In the genomic region with DNA sequence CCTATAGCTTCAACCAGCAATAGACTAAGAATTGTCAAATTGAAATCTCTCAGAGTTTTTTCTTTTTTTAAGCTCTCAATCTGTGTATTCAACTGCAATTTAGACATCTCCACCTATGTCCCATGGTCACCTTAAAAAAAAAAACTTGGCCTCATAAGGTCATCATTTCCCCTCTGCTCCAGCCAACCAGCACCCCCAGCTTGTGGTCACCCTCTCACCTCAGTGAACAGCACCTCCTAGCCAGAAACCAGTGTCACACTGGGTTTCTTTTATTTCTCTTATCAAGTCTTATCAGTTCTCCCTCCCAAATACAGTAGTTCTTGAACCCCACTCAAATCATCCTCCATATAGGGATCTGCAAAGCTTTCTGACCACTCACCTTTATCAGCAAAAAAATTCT, we compare ENCODE assay signal across 10 cellular contexts. TPM values are rescaled to one million over a fixed set of nuclear protein-coding genes. Genes with fewer than 3 reads are reported as not detected.
DNase-seq lines count a peak whose midpoint lies in the region; TF ChIP-seq lines count a peak whose summit lies in the region.
"Had no signal": no experiment of that assay in that cellular context is flagged by ENCODE, and none has a peak within 500 bp of the region (broad histone marks: within the 10 kb centered on the region; RNA-seq: fewer than 3 reads in every experiment).

No MANE protein-coding gene starts in this region.

- H3K27me3 Mint-ChIP-seq in mesothelial cell of epicardium (ENCODE audit: low read depth), result no peaks in the 10 kb centered on the region

- no peaks in the 10 kb centered on the region for H3K36me3 ChIP-seq in rectal smooth muscle tissue (ENCODE audit: control insufficient read depth, insufficient read depth, low read length)

- peak; percentile 32 for TF ChIP-seq CTCF in GM10266 (IDR thresholded peaks at IDR 0.05; ENCODE audit: control insufficient read depth, insufficient read depth, low read depth, missing control alignments)
- peak; percentile 13 for TF ChIP-seq CTCF in epithelial cell of proximal tubule (conservative IDR thresholded peaks at IDR 0.05; ENCODE audit: low read depth, low read length)
- no peak for TF ChIP-seq CTCF in mesothelial cell of epicardium (IDR thresholded peaks at IDR 0.05; ENCODE audit: unreplicated experiment)

- H3K4me1 ChIP-seq in rectal smooth muscle tissue (ENCODE audit: control insufficient read depth, insufficient read depth, low read length), result peaks cover 12% of the 10 kb centered on the region

- peak overlapping the region; percentile 33 for H3K27ac ChIP-seq in rectal smooth muscle tissue (ENCODE audit: low read depth, low read length)

- H3K27me3 ChIP-seq in rectal smooth muscle tissue (ENCODE audit: control insufficient read depth, insufficient read depth, low read length), result no peaks in the 10 kb centered on the region

- no peaks in the 10 kb centered on the region for H3K9me3 Mint-ChIP-seq in mesothelial cell of epicardium

- no peaks in the 10 kb centered on the region for H3K36me3 Mint-ChIP-seq in mesothelial cell of epicardium

- peaks cover 62% of the 10 kb centered on the region for H3K4me1 Mint-ChIP-seq in mesothelial cell of epicardium

- H3K4me3 ChIP-seq in epithelial cell of proximal tubule (ENCODE audit: low read depth, low read length), result peak overlapping the region; percentile 93
- no peak overlapping the region for H3K4me3 ChIP-seq in rectal smooth muscle tissue (ENCODE audit: low read length)

- H3K27ac Mint-ChIP-seq in mesothelial cell of epicardium, result no peak overlapping the region

- no peak overlapping the region for H3K4me3 Mint-ChIP-seq in mesothelial cell of epicardium

- H3K9ac ChIP-seq in rectal smooth muscle tissue (ENCODE audit: low read length), result no peak overlapping the region

- peak; percentile 41 for DNase-seq in GM10266 (ENCODE audit: extremely low spot score)
- DNase-seq in RKO (ENCODE audit: low spot score), result peak; percentile 90
- no peak for DNase-seq in epithelial cell of proximal tubule (ENCODE audit: low read depth)
- no peak for DNase-seq in NCI-H82 (lab: John Stamatoyannopoulos, UW)
- no peak for DNase-seq in mesothelial cell of epicardium (ENCODE audit: low spot score in 2 of 2, unreplicated experiment in 2 of 2)
- no peak for DNase-seq in SK-N-DZ (ENCODE audit: low spot score)
- DNase-seq in mesenteric fat pad (ENCODE audit: low spot score), result no peak
- DNase-seq: amygdala, kidney glomerular epithelial cell had no signal

RNA-seq across cellular contexts. Expression of a gene that starts 4.0 kb away (rescaled TPM):
- 1,039 and 2,053 TPM in 2 replicates for total RNA-seq in epithelial cell of proximal tubule
- 294 to 307 TPM (median 307 TPM) in 3 replicates for total RNA-seq in mesothelial cell of epicardium
- 200 and 212 TPM in 2 replicates for polyA plus RNA-seq in SK-N-DZ (2014; cell fraction: cytosol; rRNA removed)
- 73.8 and 74.9 TPM in 2 replicates for polyA plus RNA-seq in SK-N-DZ (2014; cell fraction: nucleus; rRNA removed)
- total RNA-seq in mesenteric fat pad, result 601 TPM

Comparison
In these comparisons a context has a peak if more than half of its experiments do, and no peak if none do; other contexts are left out.
1. DNase-seq: peak in GM10266 (single experiment) and RKO (single experiment); none in epithelial cell of proximal tubule (single experiment), NCI-H82 (single experiment), mesothelial cell of epicardium (0 of 2), SK-N-DZ (single experiment) and mesenteric fat pad (single experiment).